11 cellular contexts compared by ENCODE assay signal in the genomic region with DNA sequence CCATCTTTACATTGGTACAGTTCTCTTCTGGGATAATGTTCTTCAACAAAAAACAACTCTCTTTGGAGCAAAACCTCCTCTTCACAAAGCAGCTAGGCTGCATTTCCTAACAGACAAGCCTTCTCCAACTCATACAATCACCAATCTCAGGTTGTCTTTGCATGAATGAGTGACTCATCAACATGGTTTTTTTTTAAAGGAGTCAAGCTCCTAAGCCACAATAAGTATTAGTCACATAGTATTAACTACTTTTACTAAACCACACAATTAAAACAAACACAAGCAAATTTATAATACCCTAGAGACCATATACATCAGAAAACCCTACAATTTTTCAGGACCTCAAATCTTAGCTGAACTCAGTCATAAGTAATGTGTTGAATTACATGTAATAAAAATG.
A peak's percentile ranks its signal among the peaks of the same experiment; 100 is the strongest.
DNase-seq lines count a peak whose midpoint lies in the region; ATAC-seq and TF ChIP-seq lines count a peak whose summit lies in the region.
"Had no signal": no experiment of that assay in that cellular context is flagged by ENCODE, and none has a peak within 500 bp of the region (broad histone marks: within the 10 kb centered on the region; RNA-seq: fewer than 3 reads in every experiment).

No MANE protein-coding gene starts in this region.

- DNase-seq in AG09309 (ENCODE audit: low read depth) = peak; percentile 76
- DNase-seq in HFFc6 = peak; percentile 78
- DNase-seq in iPS-NIHi7 (ENCODE audit: extremely low spot score) = peak; percentile 15
- no peak for DNase-seq in activated T-cell treated with anti-CD3 and anti-CD28 coated beads, Interleukin-2, amount 50 U/mL, for 1 hour
- DNase-seq in NCI-H345 treated with DMSO at 0.1 percent for 48 hours (lab: John Stamatoyannopoulos, UW; ENCODE audit: unreplicated experiment) = no peak
- DNase-seq: activated T-cell treated with anti-CD3 and anti-CD28 coated beads, Interleukin-2, amount 50 U/mL, for 4 hours; NCI-H748 treated with DMSO at 0.1 percent for 48 hours had no signal

- peaks cover 4% of the 10 kb centered on the region; the same call in 1 of the 2 replicates for H3K27me3 Mint-ChIP-seq in HFFc6 (ENCODE audit: insufficient read depth)
- no peaks in the 10 kb centered on the region for H3K27me3 Mint-ChIP-seq in activated T-helper 17 cell treated with anti-CD3 and anti-CD28 coated beads, Interleukin-2, amount 50 U/mL, for 72 hours

- no peak overlapping the region for H3K4me3 ChIP-seq in AG09309 (ENCODE audit: control insufficient read depth, low read depth, low read length)

- no peak overlapping the region for H3K27ac Mint-ChIP-seq in HFFc6
- H3K27ac Mint-ChIP-seq in activated T-helper 17 cell treated with anti-CD3 and anti-CD28 coated beads, Interleukin-2, amount 50 U/mL, for 72 hours = no peak overlapping the region
- H3K27ac Mint-ChIP-seq: T-helper 1 cell treated with Interleukin-12 subunit alpha and Interleukin-12 subunit beta and Interleukin-4 antibody, amounts not matched to agents 30 μg/mL and 1 μg/mL, for 36 hours had no signal

- no peak overlapping the region for H3K4me3 Mint-ChIP-seq in HFFc6
- H3K4me3 Mint-ChIP-seq in activated T-helper 17 cell treated with anti-CD3 and anti-CD28 coated beads, Interleukin-2, amount 50 U/mL, for 72 hours = no peak overlapping the region
- H3K4me3 Mint-ChIP-seq: activated T-cell treated with anti-CD3 and anti-CD28 coated beads, Interleukin-2, amount 50 U/mL, for 4 hours; T-helper 1 cell treated with Interleukin-12 subunit alpha and Interleukin-12 subunit beta and Interleukin-4 antibody, amounts not matched to agents 30 μg/mL and 1 μg/mL, for 36 hours had no signal

- no peak for TF ChIP-seq CTCF in AG09309 (IDR thresholded peaks at IDR 0.05; ENCODE audit: control insufficient read depth, insufficient read depth, low read depth, low read length, missing control alignments)
- no peak for TF ChIP-seq CTCF in HFFc6 (IDR thresholded peaks at IDR 0.05)

- H3K4me1 Mint-ChIP-seq in HFFc6 (ENCODE audit: low read depth) = peaks cover 16% of the 10 kb centered on the region
- H3K4me1 Mint-ChIP-seq in activated T-helper 17 cell treated with anti-CD3 and anti-CD28 coated beads, Interleukin-2, amount 50 U/mL, for 72 hours = peaks cover 6% of the 10 kb centered on the region

- H3K36me3 Mint-ChIP-seq in HFFc6 (ENCODE audit: low read depth) = peaks cover 5% of the 10 kb centered on the region; the same call in 1 of the 2 replicates
- H3K36me3 Mint-ChIP-seq in activated T-helper 17 cell treated with anti-CD3 and anti-CD28 coated beads, Interleukin-2, amount 50 U/mL, for 72 hours (ENCODE audit: low read depth) = no peaks in the 10 kb centered on the region

- no peaks in the 10 kb centered on the region for H3K9me3 Mint-ChIP-seq in HFFc6
- no peaks in the 10 kb centered on the region for H3K9me3 Mint-ChIP-seq in activated T-helper 17 cell treated with anti-CD3 and anti-CD28 coated beads, Interleukin-2, amount 50 U/mL, for 72 hours
- H3K9me3 Mint-ChIP-seq: activated T-cell treated with anti-CD3 and anti-CD28 coated beads, Interleukin-2, amount 50 U/mL, for 4 hours had no signal

- ATAC-seq in activated T-helper 17 cell treated with anti-CD3 and anti-CD28 coated beads, Interleukin-2, amount 50 U/mL, for 72 hours (replicated peaks) = peak; percentile 84
- ATAC-seq in GM19035 (IDR thresholded peaks at IDR 0.05; ENCODE audit: unreplicated experiment) (no peak), GM19395 (IDR thresholded peaks at IDR 0.05; ENCODE audit: unreplicated experiment) (no peak)
- ATAC-seq: activated T-cell treated with anti-CD3 and anti-CD28 coated beads, Interleukin-2, amount 50 U/mL, for 4 hours had no signal

Comparison
In these comparisons a context has a peak if more than half of its experiments do, and no peak if none do; other contexts are left out.
1. DNase-seq: peak in AG09309 (single experiment), HFFc6 (single experiment) and iPS-NIHi7 (single experiment); none in activated T-cell treated with anti-CD3 and anti-CD28 coated beads, Interleukin-2, amount 50 U/mL, for 1 hour (single experiment) and NCI-H345 treated with DMSO at 0.1 percent for 48 hours (single experiment).